In genomic region chr6:118770835-118771234, GRCh38 we compare ENCODE assay signal across 23 cellular contexts.
"Had no signal": no experiment of that assay in that cellular context is flagged by ENCODE, and none has a peak within 500 bp of the region (broad histone marks: within the 10 kb centered on the region; RNA-seq: fewer than 3 reads in every experiment).

No MANE protein-coding gene starts in this region.

- DNase-seq: activated CD4-positive, alpha-beta memory T cell treated with anti-CD3 and anti-CD28 coated beads for 36 hours; activated CD4-positive, alpha-beta T cell treated with anti-CD3 and anti-CD28 coated beads for 48 hours; activated effector memory CD4-positive, alpha-beta T cell treated with Interleukin-2 at 50 U/mL for 16 hours; activated naive CD4-positive, alpha-beta T cell treated with anti-CD3 and anti-CD28 coated beads for 36 hours; activated naive CD8-positive, alpha-beta T cell treated with anti-CD3 and anti-CD28 coated beads, Interleukin-2, amount 10 ng/mL, durations not matched to agents 7 days and 5 days; activated T-cell treated with anti-CD3 and anti-CD28 coated beads, Interleukin-2, amount 50 U/mL, for 72 hours; amniotic stem cell; colonic mucosa; dorsolateral prefrontal cortex; esophagus squamous epithelium; kidney; naive B cell; occipital lobe; posterior cingulate gyrus; small intestine; stomach had no signal

- H3K4me1 ChIP-seq: colonic mucosa had no signal

- H3K27me3 ChIP-seq: colonic mucosa, dorsolateral prefrontal cortex, esophagus squamous epithelium, stomach, suprapubic skin, tibial nerve, vagina had no signal

- H3K27me3 Mint-ChIP-seq: activated CD4-positive, alpha-beta memory T cell treated with anti-CD3 and anti-CD28 coated beads for 36 hours; activated naive CD8-positive, alpha-beta T cell treated with anti-CD3 and anti-CD28 coated beads, Interleukin-2, amount 10 ng/mL, durations not matched to agents 7 days and 5 days; naive B cell; stimulated activated memory B cell treated with anti-CD40 and anti-IgM and Interleukin-4, amounts not matched to agents 10 μg/mL and 1 μg/mL and 100 μg/mL, for 72 hours had no signal

- H3K36me3 Mint-ChIP-seq: activated CD4-positive, alpha-beta memory T cell treated with anti-CD3 and anti-CD28 coated beads for 36 hours; naive B cell; stimulated activated memory B cell treated with anti-CD40 and anti-IgM and Interleukin-4, amounts not matched to agents 10 μg/mL and 1 μg/mL and 100 μg/mL, for 72 hours had no signal

- H3K36me3 ChIP-seq: colonic mucosa, esophagus squamous epithelium, stomach, suprapubic skin, tibial nerve, vagina had no signal

- H3K27ac Mint-ChIP-seq: activated CD4-positive, alpha-beta memory T cell treated with anti-CD3 and anti-CD28 coated beads for 36 hours; activated naive CD4-positive, alpha-beta T cell treated with anti-CD3 and anti-CD28 coated beads for 36 hours; activated naive CD8-positive, alpha-beta T cell treated with anti-CD3 and anti-CD28 coated beads, Interleukin-2, amount 10 ng/mL, durations not matched to agents 7 days and 5 days; activated T-cell treated with anti-CD3 and anti-CD28 coated beads, Interleukin-2, amount 50 U/mL, for 72 hours; naive B cell; stimulated activated memory B cell treated with anti-CD40 and anti-IgM and Interleukin-4, amounts not matched to agents 10 μg/mL and 1 μg/mL and 100 μg/mL, for 72 hours had no signal

- H3K4me3 Mint-ChIP-seq: activated CD4-positive, alpha-beta memory T cell treated with anti-CD3 and anti-CD28 coated beads for 36 hours; activated naive CD4-positive, alpha-beta T cell treated with anti-CD3 and anti-CD28 coated beads for 36 hours; activated naive CD8-positive, alpha-beta T cell treated with anti-CD3 and anti-CD28 coated beads, Interleukin-2, amount 10 ng/mL, durations not matched to agents 7 days and 5 days; activated T-cell treated with anti-CD3 and anti-CD28 coated beads, Interleukin-2, amount 50 U/mL, for 72 hours; naive B cell; stimulated activated memory B cell treated with anti-CD40 and anti-IgM and Interleukin-4, amounts not matched to agents 10 μg/mL and 1 μg/mL and 100 μg/mL, for 72 hours had no signal

- FAIRE-seq: bronchial epithelial cell, small intestine had no signal

- H3K9me3 Mint-ChIP-seq: activated CD4-positive, alpha-beta memory T cell treated with anti-CD3 and anti-CD28 coated beads for 36 hours; activated naive CD4-positive, alpha-beta T cell treated with anti-CD3 and anti-CD28 coated beads for 36 hours; activated naive CD8-positive, alpha-beta T cell treated with anti-CD3 and anti-CD28 coated beads, Interleukin-2, amount 10 ng/mL, durations not matched to agents 7 days and 5 days; activated T-cell treated with anti-CD3 and anti-CD28 coated beads, Interleukin-2, amount 50 U/mL, for 72 hours; naive B cell; stimulated activated memory B cell treated with anti-CD40 and anti-IgM and Interleukin-4, amounts not matched to agents 10 μg/mL and 1 μg/mL and 100 μg/mL, for 72 hours had no signal

- ATAC-seq: activated T-cell treated with anti-CD3 and anti-CD28 coated beads, Interleukin-2, amount 50 U/mL, for 72 hours; sciatic nerve; stimulated activated memory B cell treated with anti-CD40 and anti-IgM and Interleukin-4, amounts not matched to agents 10 μg/mL and 1 μg/mL and 100 μg/mL, for 72 hours had no signal

- H3K4me3 ChIP-seq: colonic mucosa, dorsolateral prefrontal cortex, esophagus squamous epithelium, lung, stomach, suprapubic skin, tibial nerve, vagina had no signal

- H3K9me3 ChIP-seq: colonic mucosa, esophagus squamous epithelium, stomach, suprapubic skin, tibial nerve, vagina had no signal

- H3K27ac ChIP-seq: colonic mucosa, dorsolateral prefrontal cortex, esophagus squamous epithelium, stomach, suprapubic skin, tibial nerve, vagina had no signal
